In the genomic region with DNA sequence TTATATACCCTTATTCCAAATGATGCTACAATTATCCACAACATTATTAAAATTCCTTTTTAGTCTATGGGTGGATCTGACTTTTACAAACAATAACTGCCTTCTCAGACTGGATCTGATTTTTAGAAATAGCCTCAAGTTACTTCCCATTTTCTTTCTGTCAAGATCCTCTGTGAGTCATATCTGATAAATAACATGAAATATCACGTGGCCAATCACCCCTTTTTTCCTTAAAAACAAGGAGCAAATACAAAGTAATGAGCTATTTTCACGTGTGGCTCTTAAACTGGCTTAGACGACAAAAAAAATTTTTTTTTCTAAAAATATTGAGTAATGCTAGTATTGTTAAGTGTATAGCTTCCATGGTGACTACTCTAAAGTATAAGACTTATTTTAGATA, we compare ENCODE assay signal across 2 cellular contexts.
TF ChIP-seq lines count a peak whose summit lies in the region.

No MANE protein-coding gene starts in this region.

TF ChIP-seq in SK-N-SH, 30 proteins besides CTCF, POLR2A, EP300 and RAD21 (continued from another document):
- peak; percentile 60 for TF ChIP-seq JUND (IDR thresholded peaks at IDR 0.05)
- TF ChIP-seq, protein P1, sequence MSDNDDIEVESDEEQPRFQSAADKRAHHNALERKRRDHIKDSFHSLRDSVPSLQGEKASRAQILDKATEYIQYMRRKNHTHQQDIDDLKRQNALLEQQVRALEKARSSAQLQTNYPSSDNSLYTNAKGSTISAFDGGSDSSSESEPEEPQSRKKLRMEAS (IDR thresholded peaks at IDR 0.05; ENCODE audit: low read depth): no peak

TF ChIP-seq in SK-N-SH treated with all-trans-retinoic acid at 6 μM for 48 hours, 23 proteins besides CTCF, POLR2A, EP300 and RAD21 (continued from another document):
- TF ChIP-seq, protein P2, sequence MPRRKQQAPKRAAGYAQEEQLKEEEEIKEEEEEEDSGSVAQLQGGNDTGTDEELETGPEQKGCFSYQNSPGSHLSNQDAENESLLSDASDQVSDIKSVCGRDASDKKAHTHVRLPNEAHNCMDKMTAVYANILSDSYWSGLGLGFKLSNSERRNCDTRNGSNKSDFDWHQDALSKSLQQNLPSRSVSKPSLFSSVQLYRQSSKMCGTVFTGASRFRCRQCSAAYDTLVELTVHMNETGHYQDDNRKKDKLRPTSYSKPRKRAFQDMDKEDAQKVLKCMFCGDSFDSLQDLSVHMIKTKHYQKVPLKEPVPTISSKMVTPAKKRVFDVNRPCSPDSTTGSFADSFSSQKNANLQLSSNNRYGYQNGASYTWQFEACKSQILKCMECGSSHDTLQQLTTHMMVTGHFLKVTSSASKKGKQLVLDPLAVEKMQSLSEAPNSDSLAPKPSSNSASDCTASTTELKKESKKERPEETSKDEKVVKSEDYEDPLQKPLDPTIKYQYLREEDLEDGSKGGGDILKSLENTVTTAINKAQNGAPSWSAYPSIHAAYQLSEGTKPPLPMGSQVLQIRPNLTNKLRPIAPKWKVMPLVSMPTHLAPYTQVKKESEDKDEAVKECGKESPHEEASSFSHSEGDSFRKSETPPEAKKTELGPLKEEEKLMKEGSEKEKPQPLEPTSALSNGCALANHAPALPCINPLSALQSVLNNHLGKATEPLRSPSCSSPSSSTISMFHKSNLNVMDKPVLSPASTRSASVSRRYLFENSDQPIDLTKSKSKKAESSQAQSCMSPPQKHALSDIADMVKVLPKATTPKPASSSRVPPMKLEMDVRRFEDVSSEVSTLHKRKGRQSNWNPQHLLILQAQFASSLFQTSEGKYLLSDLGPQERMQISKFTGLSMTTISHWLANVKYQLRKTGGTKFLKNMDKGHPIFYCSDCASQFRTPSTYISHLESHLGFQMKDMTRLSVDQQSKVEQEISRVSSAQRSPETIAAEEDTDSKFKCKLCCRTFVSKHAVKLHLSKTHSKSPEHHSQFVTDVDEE (CRISPR knock-in tag; IDR thresholded peaks at IDR 0.05): no peak
- TF ChIP-seq, protein P3, sequence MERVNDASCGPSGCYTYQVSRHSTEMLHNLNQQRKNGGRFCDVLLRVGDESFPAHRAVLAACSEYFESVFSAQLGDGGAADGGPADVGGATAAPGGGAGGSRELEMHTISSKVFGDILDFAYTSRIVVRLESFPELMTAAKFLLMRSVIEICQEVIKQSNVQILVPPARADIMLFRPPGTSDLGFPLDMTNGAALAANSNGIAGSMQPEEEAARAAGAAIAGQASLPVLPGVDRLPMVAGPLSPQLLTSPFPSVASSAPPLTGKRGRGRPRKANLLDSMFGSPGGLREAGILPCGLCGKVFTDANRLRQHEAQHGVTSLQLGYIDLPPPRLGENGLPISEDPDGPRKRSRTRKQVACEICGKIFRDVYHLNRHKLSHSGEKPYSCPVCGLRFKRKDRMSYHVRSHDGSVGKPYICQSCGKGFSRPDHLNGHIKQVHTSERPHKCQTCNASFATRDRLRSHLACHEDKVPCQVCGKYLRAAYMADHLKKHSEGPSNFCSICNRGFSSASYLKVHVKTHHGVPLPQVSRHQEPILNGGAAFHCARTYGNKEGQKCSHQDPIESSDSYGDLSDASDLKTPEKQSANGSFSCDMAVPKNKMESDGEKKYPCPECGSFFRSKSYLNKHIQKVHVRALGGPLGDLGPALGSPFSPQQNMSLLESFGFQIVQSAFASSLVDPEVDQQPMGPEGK (CRISPR knock-in tag; IDR thresholded peaks at IDR 0.05; ENCODE audit: borderline replicate concordance): no peak
- TF ChIP-seq TCF4 (CRISPR knock-in tag; IDR thresholded peaks at IDR 0.05; ENCODE audit: borderline replicate concordance): no peak
- TF ChIP-seq ZNF565 (CRISPR knock-in tag; conservative IDR thresholded peaks at IDR 0.05; ENCODE audit: low read depth): no peak
